Comparison of ENCODE assay signal across 24 cellular contexts in the genomic region with DNA sequence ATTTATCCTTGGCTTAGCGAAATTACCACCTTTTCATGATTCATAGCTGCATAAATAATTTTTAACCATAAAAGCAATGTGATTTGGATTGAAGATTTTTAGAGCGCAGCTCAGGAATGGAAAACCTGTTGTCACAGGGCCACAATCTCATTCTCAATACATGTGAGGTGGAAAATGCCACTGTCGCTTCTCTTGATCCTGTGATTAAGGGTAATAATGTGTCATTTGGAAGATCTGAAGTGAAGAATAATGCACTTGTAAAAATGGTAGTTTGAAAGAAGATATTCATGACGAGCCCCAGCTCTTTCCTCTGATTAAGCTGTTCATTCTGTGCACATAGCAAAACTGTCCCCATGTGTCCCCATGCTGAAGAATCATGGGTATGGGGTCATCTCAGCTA.
"Had no signal": no experiment of that assay in that cellular context is flagged by ENCODE, and none has a peak within 500 bp of the region (broad histone marks: within the 10 kb centered on the region; RNA-seq: fewer than 3 reads in every experiment).

No MANE protein-coding gene starts in this region.

- H3K36me3 ChIP-seq: colonic mucosa, esophagus muscularis mucosa, esophagus squamous epithelium, gastrocnemius medialis, gastroesophageal sphincter, heart left ventricle, heart right ventricle had no signal

- DNase-seq: colonic mucosa; cortex of kidney; dermis blood vessel endothelial cell; dorsolateral prefrontal cortex; effector CD4-positive, alpha-beta T cell; effector CD8-positive, alpha-beta T cell; effector memory CD4-positive, alpha-beta T cell; effector memory CD8-positive, alpha-beta T cell; endodermal cell; erythroblast; esophagus squamous epithelium; foreskin fibroblast; foreskin keratinocyte; foreskin melanocyte; gastrocnemius medialis; glutamatergic neuron; head of caudate nucleus; heart left ventricle; heart right ventricle had no signal

- H3K9me3 ChIP-seq: colonic mucosa, gastrocnemius medialis had no signal

- H3K4me1 ChIP-seq: colonic mucosa, foreskin keratinocyte, gastrocnemius medialis, heart left ventricle, heart right ventricle had no signal

- H3K27me3 ChIP-seq: colonic mucosa, dorsolateral prefrontal cortex, esophagus muscularis mucosa, esophagus squamous epithelium, foreskin keratinocyte, gastrocnemius medialis, gastroesophageal sphincter, heart left ventricle, heart right ventricle had no signal

- H3K4me3 ChIP-seq: colonic mucosa, coronary artery, dorsolateral prefrontal cortex, esophagus muscularis mucosa, esophagus squamous epithelium, gastrocnemius medialis, gastroesophageal sphincter, heart left ventricle, heart right ventricle had no signal

- H3K27ac ChIP-seq: colonic mucosa, coronary artery, dorsolateral prefrontal cortex, epithelial cell of prostate, esophagus muscularis mucosa, esophagus squamous epithelium, foreskin keratinocyte, gastrocnemius medialis, gastroesophageal sphincter, heart left ventricle, heart right ventricle had no signal

- ATAC-seq: effector memory CD8-positive, alpha-beta T cell; esophagus mucosa; foreskin keratinocyte; gastrocnemius medialis; gastroesophageal sphincter; heart left ventricle; heart right ventricle had no signal
